7 cellular contexts compared by ENCODE assay signal in genomic region chr6:138161434-138162103, GRCh38. TPM values are rescaled to one million over a fixed set of nuclear protein-coding genes. Genes with fewer than 3 reads are reported as not detected.
DNase-seq lines count a peak whose midpoint lies in the region; ATAC-seq and TF ChIP-seq lines count a peak whose summit lies in the region.

TSS of gene ARFGEF3 (plus strand) at chr6:138161939. CDS start at chr6:138162087, 148 bp downstream.

- no peaks in the 10 kb centered on the region for H3K36me3 Mint-ChIP-seq in neural crest cell (ENCODE audit: low read depth)

- H3K79me2 ChIP-seq in PC-3 (ENCODE audit: low read length), result peaks cover 32% of the 10 kb centered on the region

- DNase-seq in PC-3 (peak; percentile 62), foreskin keratinocyte (no peak), neural crest cell (ENCODE audit: low read depth, low spot score) (peak; percentile 32), substantia nigra (lab: John Stamatoyannopoulos, UW) (peak in 43 of 49 donors; percentile 11 to 89 (median 61))
- DNase-seq in activated effector memory CD4-positive, alpha-beta T cell treated with Interleukin-2 at 50 U/mL for 16 hours, result peak; percentile 40

- H3K27me3 ChIP-seq in PC-3 (ENCODE audit: low read length) (peaks cover 19% of the 10 kb centered on the region; the same call in 1 of the 2 replicates), foreskin keratinocyte (peaks cover 87% of the 10 kb centered on the region)

- TF ChIP-seq CTCF in PC-3 (conservative IDR thresholded peaks at IDR 0.05; ENCODE audit: low read depth, low read length) (no peak), foreskin keratinocyte (conservative IDR thresholded peaks at IDR 0.05) (no peak), neural crest cell (conservative IDR thresholded peaks at IDR 0.05) (no peak)

- no peak within 1 kb of the TSS for H3K27ac Mint-ChIP-seq in neural crest cell (ENCODE audit: unreplicated experiment)

- peak within 1 kb of the TSS; percentile 65 for H3K9ac ChIP-seq in PC-3 (ENCODE audit: low read length)

- H3K9me3 Mint-ChIP-seq in neural crest cell, result peaks cover 3% of the 10 kb centered on the region

- peak within 1 kb of the TSS; percentile 97 for H3K4me3 ChIP-seq in PC-3 (ENCODE audit: low read length)

- no peaks in the 10 kb centered on the region for H3K9me3 ChIP-seq in PC-3 (ENCODE audit: low read length)

- peak within 1 kb of the TSS; percentile 92 for H2AFZ ChIP-seq in PC-3 (ENCODE audit: low read length)

- intact Hi-C loops in PC-3 (cut with micrococcal nuclease), result loop anchor here (1.0 to 5.0 kb wide), 2 partner anchors 70 to 241 kb away; partner anchors contain the start of gene HEBP2

- H3K4me2 ChIP-seq in PC-3 (ENCODE audit: low read length), result peak within 1 kb of the TSS; percentile 93

- CTCF ChIA-PET in PC-3 (lab: Charles Lee), result no interaction called here

- H3K4me1 Mint-ChIP-seq in neural crest cell, result peaks cover 10% of the 10 kb centered on the region

- H3K27me3 Mint-ChIP-seq in neural crest cell (ENCODE audit: low read depth), result peaks cover 82% of the 10 kb centered on the region

- H3K36me3 ChIP-seq in PC-3 (ENCODE audit: low read depth, low read length), result no peaks in the 10 kb centered on the region

- no peaks in the 10 kb centered on the region for H3F3A ChIP-seq in PC-3 (ENCODE audit: low read length, unreplicated experiment)

- ATAC-seq in GM18867 (IDR thresholded peaks at IDR 0.05; ENCODE audit: unreplicated experiment) (peak; percentile 88), HG02938 (IDR thresholded peaks at IDR 0.05; ENCODE audit: unreplicated experiment) (peak; percentile 78), PC-3 (peak; percentile 86), foreskin keratinocyte (peak; percentile 93)

- BruUV-seq in PC-3 (replicated peaks; lab: Mats Ljungman, UMichigan), result no TSS peak

- no peaks in the 10 kb centered on the region for H3K9me2 ChIP-seq in PC-3 (replicated peaks; ENCODE audit: low read length)

- H3K4me1 ChIP-seq in PC-3 (ENCODE audit: insufficient read depth, low read length) (peaks cover 18% of the 10 kb centered on the region), foreskin keratinocyte (no peaks in the 10 kb centered on the region)

- peak within 1 kb of the TSS; percentile 84 for H3K4me3 Mint-ChIP-seq in neural crest cell

- no peaks in the 10 kb centered on the region for H4K20me1 ChIP-seq in PC-3 (ENCODE audit: low read length)

- H3K27ac ChIP-seq in PC-3 (ENCODE audit: low read length), result 0 out of 2 replicates have a peak within 1 kb of the TSS, but pooled peaks have one; percentile 11
- no peak within 1 kb of the TSS for H3K27ac ChIP-seq in foreskin keratinocyte
- peak within 1 kb of the TSS; percentile 91 for H3K27ac ChIP-seq in substantia nigra (ENCODE audit: low read depth, low read length, poor library complexity, severe bottlenecking)

- POLR2A ChIA-PET in PC-3 (lab: Charles Lee; ENCODE audit: unreplicated experiment), result no interaction called here

RNA-seq across cellular contexts. Expression of gene ARFGEF3, which starts in this region (rescaled TPM):
- total RNA-seq in PC-3 (2014; rRNA removed), result 7.8 and 8.8 TPM in 2 replicates
- 0.04 and 0.10 TPM in 2 replicates for total RNA-seq in foreskin keratinocyte
- polyA plus RNA-seq in foreskin keratinocyte, result 0.01 TPM in 2 replicates
- total RNA-seq in neural crest cell, result 0.23 and 0.30 TPM in 2 replicates

Comparison
In these comparisons a context has a peak if more than half of its experiments do, and no peak if none do; other contexts are left out.
1. Peak in ATAC-seq in foreskin keratinocyte; RNA of the gene not detected or under 1 TPM.
2. Peak in DNase-seq in neural crest cell; RNA of the gene not detected or under 1 TPM.
3. DNase-seq: peak in PC-3 (single experiment), activated effector memory CD4-positive, alpha-beta T cell treated with Interleukin-2 at 50 U/mL for 16 hours (single experiment) and substantia nigra (43 of 49); none in foreskin keratinocyte (0 of 2).
4. Peak in every context shown above with its lines, with median percentiles within 50 percentile points of each other: ATAC-seq.